Comparison of ENCODE assay signal across 1 cellular context in genomic region chr5:80255752-80256479, GRCh38.
TF ChIP-seq lines count a peak whose summit lies in the region.

TSS of gene SERINC5 (minus strand) at chr5:80256048. CDS start at chr5:80255922, 126 bp downstream.

TF ChIP-seq in HepG2, 621 proteins besides CTCF, POLR2A, EP300 and RAD21 (continued from another document and continues in another):
- TF ChIP-seq, protein P1, sequence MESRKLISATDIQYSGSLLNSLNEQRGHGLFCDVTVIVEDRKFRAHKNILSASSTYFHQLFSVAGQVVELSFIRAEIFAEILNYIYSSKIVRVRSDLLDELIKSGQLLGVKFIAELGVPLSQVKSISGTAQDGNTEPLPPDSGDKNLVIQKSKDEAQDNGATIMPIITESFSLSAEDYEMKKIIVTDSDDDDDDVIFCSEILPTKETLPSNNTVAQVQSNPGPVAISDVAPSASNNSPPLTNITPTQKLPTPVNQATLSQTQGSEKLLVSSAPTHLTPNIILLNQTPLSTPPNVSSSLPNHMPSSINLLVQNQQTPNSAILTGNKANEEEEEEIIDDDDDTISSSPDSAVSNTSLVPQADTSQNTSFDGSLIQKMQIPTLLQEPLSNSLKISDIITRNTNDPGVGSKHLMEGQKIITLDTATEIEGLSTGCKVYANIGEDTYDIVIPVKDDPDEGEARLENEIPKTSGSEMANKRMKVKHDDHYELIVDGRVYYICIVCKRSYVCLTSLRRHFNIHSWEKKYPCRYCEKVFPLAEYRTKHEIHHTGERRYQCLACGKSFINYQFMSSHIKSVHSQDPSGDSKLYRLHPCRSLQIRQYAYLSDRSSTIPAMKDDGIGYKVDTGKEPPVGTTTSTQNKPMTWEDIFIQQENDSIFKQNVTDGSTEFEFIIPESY (CRISPR knock-in tag; IDR thresholded peaks at IDR 0.05): no peak
- no peak for TF ChIP-seq ZNF326 (CRISPR knock-in tag; IDR thresholded peaks at IDR 0.05; ENCODE audit: borderline replicate concordance)
- TF ChIP-seq ZFP90 (CRISPR knock-in tag; IDR thresholded peaks at IDR 0.05; ENCODE audit: borderline replicate concordance): peak; percentile 42; the same call in 1 of the 2 replicates
- TF ChIP-seq ZNF383 (CRISPR knock-in tag; IDR thresholded peaks at IDR 0.05; ENCODE audit: borderline replicate concordance): no peak
- TF ChIP-seq ARID3A (IDR thresholded peaks at IDR 0.05; ENCODE audit: low read depth, low read length): no peak
- TF ChIP-seq GPN1 (CRISPR knock-in tag; IDR thresholded peaks at IDR 0.05; ENCODE audit: borderline replicate concordance): no peak
- TF ChIP-seq, protein P2, sequence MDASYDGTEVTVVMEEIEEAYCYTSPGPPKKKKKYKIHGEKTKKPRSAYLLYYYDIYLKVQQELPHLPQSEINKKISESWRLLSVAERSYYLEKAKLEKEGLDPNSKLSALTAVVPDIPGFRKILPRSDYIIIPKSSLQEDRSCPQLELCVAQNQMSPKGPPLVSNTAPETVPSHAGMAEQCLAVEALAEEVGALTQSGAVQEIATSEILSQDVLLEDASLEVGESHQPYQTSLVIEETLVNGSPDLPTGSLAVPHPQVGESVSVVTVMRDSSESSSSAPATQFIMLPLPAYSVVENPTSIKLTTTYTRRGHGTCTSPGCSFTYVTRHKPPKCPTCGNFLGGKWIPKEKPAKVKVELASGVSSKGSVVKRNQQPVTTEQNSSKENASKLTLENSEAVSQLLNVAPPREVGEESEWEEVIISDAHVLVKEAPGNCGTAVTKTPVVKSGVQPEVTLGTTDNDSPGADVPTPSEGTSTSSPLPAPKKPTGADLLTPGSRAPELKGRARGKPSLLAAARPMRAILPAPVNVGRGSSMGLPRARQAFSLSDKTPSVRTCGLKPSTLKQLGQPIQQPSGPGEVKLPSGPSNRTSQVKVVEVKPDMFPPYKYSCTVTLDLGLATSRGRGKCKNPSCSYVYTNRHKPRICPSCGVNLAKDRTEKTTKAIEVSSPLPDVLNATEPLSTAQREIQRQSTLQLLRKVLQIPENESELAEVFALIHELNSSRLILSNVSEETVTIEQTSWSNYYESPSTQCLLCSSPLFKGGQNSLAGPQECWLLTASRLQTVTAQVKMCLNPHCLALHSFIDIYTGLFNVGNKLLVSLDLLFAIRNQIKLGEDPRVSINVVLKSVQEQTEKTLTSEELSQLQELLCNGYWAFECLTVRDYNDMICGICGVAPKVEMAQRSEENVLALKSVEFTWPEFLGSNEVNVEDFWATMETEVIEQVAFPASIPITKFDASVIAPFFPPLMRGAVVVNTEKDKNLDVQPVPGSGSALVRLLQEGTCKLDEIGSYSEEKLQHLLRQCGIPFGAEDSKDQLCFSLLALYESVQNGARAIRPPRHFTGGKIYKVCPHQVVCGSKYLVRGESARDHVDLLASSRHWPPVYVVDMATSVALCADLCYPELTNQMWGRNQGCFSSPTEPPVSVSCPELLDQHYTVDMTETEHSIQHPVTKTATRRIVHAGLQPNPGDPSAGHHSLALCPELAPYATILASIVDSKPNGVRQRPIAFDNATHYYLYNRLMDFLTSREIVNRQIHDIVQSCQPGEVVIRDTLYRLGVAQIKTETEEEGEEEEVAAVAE (CRISPR knock-in tag; IDR thresholded peaks at IDR 0.05; ENCODE audit: borderline replicate concordance): 0 out of 2 replicates have a peak, but pooled peaks have one; percentile 44
- no peak for TF ChIP-seq NFE2 (CRISPR knock-in tag; IDR thresholded peaks at IDR 0.05)
- no peak for TF ChIP-seq ZNF629 (CRISPR knock-in tag; conservative IDR thresholded peaks at IDR 0.05)
- TF ChIP-seq, protein P3, sequence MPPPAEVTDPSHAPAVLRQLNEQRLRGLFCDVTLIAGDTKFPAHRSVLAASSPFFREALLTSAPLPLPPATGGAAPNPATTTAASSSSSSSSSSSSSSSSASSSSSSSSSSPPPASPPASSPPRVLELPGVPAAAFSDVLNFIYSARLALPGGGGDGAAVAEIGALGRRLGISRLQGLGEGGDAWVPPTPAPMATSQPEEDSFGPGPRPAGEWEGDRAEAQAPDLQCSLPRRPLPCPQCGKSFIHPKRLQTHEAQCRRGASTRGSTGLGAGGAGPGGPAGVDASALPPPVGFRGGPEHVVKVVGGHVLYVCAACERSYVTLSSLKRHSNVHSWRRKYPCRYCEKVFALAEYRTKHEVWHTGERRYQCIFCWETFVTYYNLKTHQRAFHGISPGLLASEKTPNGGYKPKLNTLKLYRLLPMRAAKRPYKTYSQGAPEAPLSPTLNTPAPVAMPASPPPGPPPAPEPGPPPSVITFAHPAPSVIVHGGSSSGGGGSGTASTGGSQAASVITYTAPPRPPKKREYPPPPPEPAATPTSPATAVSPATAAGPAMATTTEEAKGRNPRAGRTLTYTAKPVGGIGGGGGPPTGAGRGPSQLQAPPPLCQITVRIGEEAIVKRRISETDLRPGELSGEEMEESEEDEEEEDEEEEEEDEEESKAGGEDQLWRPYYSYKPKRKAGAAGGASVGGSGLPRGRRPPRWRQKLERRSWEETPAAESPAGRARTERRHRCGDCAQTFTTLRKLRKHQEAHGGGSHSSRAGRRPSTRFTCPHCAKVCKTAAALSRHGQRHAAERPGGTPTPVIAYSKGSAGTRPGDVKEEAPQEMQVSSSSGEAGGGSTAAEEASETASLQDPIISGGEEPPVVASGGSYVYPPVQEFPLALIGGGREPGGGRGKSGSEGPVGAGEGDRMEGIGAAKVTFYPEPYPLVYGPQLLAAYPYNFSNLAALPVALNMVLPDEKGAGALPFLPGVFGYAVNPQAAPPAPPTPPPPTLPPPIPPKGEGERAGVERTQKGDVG (CRISPR knock-in tag; IDR thresholded peaks at IDR 0.05; ENCODE audit: borderline replicate concordance): no peak; the same call in 1 of the 2 replicates
- no peak for TF ChIP-seq JARID2 (CRISPR knock-in tag; IDR thresholded peaks at IDR 0.05; ENCODE audit: insufficient replicate concordance)
- peak; percentile 66; the same call in 1 of the 2 replicates for TF ChIP-seq BCL3 (CRISPR knock-in tag; IDR thresholded peaks at IDR 0.05)
- peak; percentile 50 for TF ChIP-seq NFKBIZ (CRISPR knock-in tag; IDR thresholded peaks at IDR 0.05)
- peak; percentile 16 for TF ChIP-seq NRL (CRISPR knock-in tag; IDR thresholded peaks at IDR 0.05; ENCODE audit: borderline replicate concordance)
- peak; percentile 87; the same call in 1 of the 2 replicates for TF ChIP-seq ZNF333 (CRISPR knock-in tag; IDR thresholded peaks at IDR 0.05; ENCODE audit: borderline replicate concordance)
- no peak for TF ChIP-seq RNF2 (conservative IDR thresholded peaks at IDR 0.05; ENCODE audit: low read depth)
- 0 out of 2 replicates have a peak, but pooled peaks have one; percentile 36 for TF ChIP-seq CBFB (CRISPR knock-in tag; IDR thresholded peaks at IDR 0.05)
- TF ChIP-seq FLYWCH1 (CRISPR knock-in tag; IDR thresholded peaks at IDR 0.05): no peak
- TF ChIP-seq ZNF780A (CRISPR knock-in tag; IDR thresholded peaks at IDR 0.05): no peak; the same call in 1 of the 2 replicates
- TF ChIP-seq ZFYVE20 (CRISPR knock-in tag; IDR thresholded peaks at IDR 0.05; ENCODE audit: borderline replicate concordance, low read depth): no peak
- TF ChIP-seq ZNF24 (IDR thresholded peaks at IDR 0.05): no peak
- peak; percentile 19; the same call in 1 of the 2 replicates for TF ChIP-seq TGIF2 (CRISPR knock-in tag; IDR thresholded peaks at IDR 0.05)
- TF ChIP-seq KLF11 (CRISPR knock-in tag; IDR thresholded peaks at IDR 0.05): no peak
- TF ChIP-seq ATRX (CRISPR knock-in tag; IDR thresholded peaks at IDR 0.05; ENCODE audit: borderline replicate concordance): no peak
- peak; percentile 38; the same call in 1 of the 2 replicates for TF ChIP-seq MIER3 (CRISPR knock-in tag; IDR thresholded peaks at IDR 0.05; ENCODE audit: borderline replicate concordance)
- peak; percentile 92; the same call in 1 of the 2 replicates for TF ChIP-seq ZNF724P (CRISPR knock-in tag; IDR thresholded peaks at IDR 0.05; ENCODE audit: borderline replicate concordance)
- peak; percentile 78 for TF ChIP-seq ELF1 (CRISPR knock-in tag; IDR thresholded peaks at IDR 0.05)
- TF ChIP-seq PRDM10 (CRISPR knock-in tag; IDR thresholded peaks at IDR 0.05; ENCODE audit: low read depth): no peak
- TF ChIP-seq ZNF589 (CRISPR knock-in tag; conservative IDR thresholded peaks at IDR 0.05): no peak; the same call in 1 of the 2 replicates
- no peak for TF ChIP-seq ZNF749 (CRISPR knock-in tag; IDR thresholded peaks at IDR 0.05; ENCODE audit: borderline replicate concordance)
- peak; percentile 59; the same call in 1 of the 2 replicates for TF ChIP-seq ZC3H13 (CRISPR knock-in tag; IDR thresholded peaks at IDR 0.05)
- TF ChIP-seq CHD2 (IDR thresholded peaks at IDR 0.05; ENCODE audit: low read depth, low read length): no peak
- no peak for TF ChIP-seq ZNF746 (CRISPR knock-in tag; IDR thresholded peaks at IDR 0.05)
- no peak for TF ChIP-seq CREM (IDR thresholded peaks at IDR 0.05)
- no peak for TF ChIP-seq CREM (CRISPR knock-in tag; IDR thresholded peaks at IDR 0.05)
- TF ChIP-seq BHLHE40 (IDR thresholded peaks at IDR 0.05; ENCODE audit: low read length): no peak; the same call in 1 of the 2 replicates
- no peak for TF ChIP-seq RFX1 (IDR thresholded peaks at IDR 0.05)
- TF ChIP-seq ZNF20 (CRISPR knock-in tag; IDR thresholded peaks at IDR 0.05): no peak
- peak; percentile 80; the same call in 1 of the 2 replicates for TF ChIP-seq ZSCAN31 (CRISPR knock-in tag; IDR thresholded peaks at IDR 0.05; ENCODE audit: low read depth)
- TF ChIP-seq SRSF1 (optimal IDR thresholded peaks at IDR 0.05; ENCODE audit: low read depth, low read length): peak; percentile 48
- TF ChIP-seq, protein P4, sequence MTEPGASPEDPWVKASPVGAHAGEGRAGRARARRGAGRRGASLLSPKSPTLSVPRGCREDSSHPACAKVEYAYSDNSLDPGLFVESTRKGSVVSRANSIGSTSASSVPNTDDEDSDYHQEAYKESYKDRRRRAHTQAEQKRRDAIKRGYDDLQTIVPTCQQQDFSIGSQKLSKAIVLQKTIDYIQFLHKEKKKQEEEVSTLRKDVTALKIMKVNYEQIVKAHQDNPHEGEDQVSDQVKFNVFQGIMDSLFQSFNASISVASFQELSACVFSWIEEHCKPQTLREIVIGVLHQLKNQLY (CRISPR knock-in tag; IDR thresholded peaks at IDR 0.05): no peak; the same call in 1 of the 2 replicates
- TF ChIP-seq, protein P5, sequence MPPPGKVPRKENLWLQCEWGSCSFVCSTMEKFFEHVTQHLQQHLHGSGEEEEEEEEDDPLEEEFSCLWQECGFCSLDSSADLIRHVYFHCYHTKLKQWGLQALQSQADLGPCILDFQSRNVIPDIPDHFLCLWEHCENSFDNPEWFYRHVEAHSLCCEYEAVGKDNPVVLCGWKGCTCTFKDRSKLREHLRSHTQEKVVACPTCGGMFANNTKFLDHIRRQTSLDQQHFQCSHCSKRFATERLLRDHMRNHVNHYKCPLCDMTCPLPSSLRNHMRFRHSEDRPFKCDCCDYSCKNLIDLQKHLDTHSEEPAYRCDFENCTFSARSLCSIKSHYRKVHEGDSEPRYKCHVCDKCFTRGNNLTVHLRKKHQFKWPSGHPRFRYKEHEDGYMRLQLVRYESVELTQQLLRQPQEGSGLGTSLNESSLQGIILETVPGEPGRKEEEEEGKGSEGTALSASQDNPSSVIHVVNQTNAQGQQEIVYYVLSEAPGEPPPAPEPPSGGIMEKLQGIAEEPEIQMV (CRISPR knock-in tag; IDR thresholded peaks at IDR 0.05; ENCODE audit: low read depth): no peak
- TF ChIP-seq ZNF879 (CRISPR knock-in tag; IDR thresholded peaks at IDR 0.05): no peak
- TF ChIP-seq, protein P6, sequence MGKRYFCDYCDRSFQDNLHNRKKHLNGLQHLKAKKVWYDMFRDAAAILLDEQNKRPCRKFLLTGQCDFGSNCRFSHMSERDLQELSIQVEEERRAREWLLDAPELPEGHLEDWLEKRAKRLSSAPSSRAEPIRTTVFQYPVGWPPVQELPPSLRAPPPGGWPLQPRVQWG (CRISPR knock-in tag; IDR thresholded peaks at IDR 0.05; ENCODE audit: borderline replicate concordance, low read depth): no peak
- no peak; the same call in 1 of the 2 replicates for TF ChIP-seq ZNF619 (CRISPR knock-in tag; IDR thresholded peaks at IDR 0.05)
- 0 out of 2 replicates have a peak, but pooled peaks have one; percentile 31 for TF ChIP-seq ZNF160 (CRISPR knock-in tag; IDR thresholded peaks at IDR 0.05)
- no peak for TF ChIP-seq KLF9 (CRISPR knock-in tag; IDR thresholded peaks at IDR 0.05; ENCODE audit: low read depth)
